30 cellular contexts compared by ENCODE assay signal in genomic region chr2:123359636-123360035, GRCh38.
"Had no signal": no experiment of that assay in that cellular context is flagged by ENCODE, and none has a peak within 500 bp of the region (broad histone marks: within the 10 kb centered on the region; RNA-seq: fewer than 3 reads in every experiment).

No MANE protein-coding gene starts in this region.

- H3K36me3 ChIP-seq: esophagus squamous epithelium, heart left ventricle, left lung, neural progenitor cell, prostate gland, right atrium auricular region, suprapubic skin, transverse colon, upper lobe of right lung, vagina had no signal

- DNase-seq: dermis blood vessel endothelial cell; effector memory CD4-positive, alpha-beta T cell; erythroblast; esophagus squamous epithelium; heart left ventricle; kidney; left cardiac atrium; left lung; mesendoderm; midbrain; naive thymus-derived CD4-positive, alpha-beta T cell; stimulated activated CD4-positive, alpha-beta T cell treated with anti-CD3 and anti-CD28 coated beads, Interleukin-12 subunit alpha, Interleukin-12 subunit beta, amount 100 ng/mL, for 4 hours; stimulated activated CD4-positive, alpha-beta T cell treated with anti-CD3 and anti-CD28 coated beads, Interleukin-1b, Interleukin-23, amount 100 ng/mL, for 48 hours; stimulated activated CD4-positive, alpha-beta T cell treated with anti-CD3 and anti-CD28 coated beads, Interleukin-4, amount 100 ng/mL, for 1 hour; stimulated activated CD8-positive, alpha-beta memory T cell treated with anti-CD3 and anti-CD28 coated beads, Interleukin-4, amount 100 ng/mL, for 48 hours; stimulated activated naive CD4-positive, alpha-beta T cell; stimulated activated naive CD8-positive, alpha-beta T cell treated with anti-CD3 and anti-CD28 coated beads, Interleukin-15, amount 100 ng/mL, for 72 hours; transverse colon; upper lobe of right lung had no signal

- H3K4me3 ChIP-seq: coronary artery, esophagus squamous epithelium, heart left ventricle, hepatocyte, left lung, neural progenitor cell, prostate gland, right atrium auricular region, smooth muscle cell, suprapubic skin, transverse colon, upper lobe of right lung, vagina had no signal

- FAIRE-seq: endothelial cell of umbilical vein, frontal cortex, kidney had no signal

- ATAC-seq: heart left ventricle; left cardiac atrium; left lung; naive thymus-derived CD4-positive, alpha-beta T cell; sciatic nerve; stimulated activated naive CD8-positive, alpha-beta T cell treated with anti-CD3 and anti-CD28 coated beads, Interleukin-15, amount 100 ng/mL, for 72 hours; upper lobe of right lung had no signal

- H3K27me3 ChIP-seq: esophagus squamous epithelium, heart left ventricle, hepatocyte, left lung, neural progenitor cell, right atrium auricular region, suprapubic skin, transverse colon, upper lobe of right lung, vagina had no signal
